8 cellular contexts compared by ENCODE assay signal in the genomic region with DNA sequence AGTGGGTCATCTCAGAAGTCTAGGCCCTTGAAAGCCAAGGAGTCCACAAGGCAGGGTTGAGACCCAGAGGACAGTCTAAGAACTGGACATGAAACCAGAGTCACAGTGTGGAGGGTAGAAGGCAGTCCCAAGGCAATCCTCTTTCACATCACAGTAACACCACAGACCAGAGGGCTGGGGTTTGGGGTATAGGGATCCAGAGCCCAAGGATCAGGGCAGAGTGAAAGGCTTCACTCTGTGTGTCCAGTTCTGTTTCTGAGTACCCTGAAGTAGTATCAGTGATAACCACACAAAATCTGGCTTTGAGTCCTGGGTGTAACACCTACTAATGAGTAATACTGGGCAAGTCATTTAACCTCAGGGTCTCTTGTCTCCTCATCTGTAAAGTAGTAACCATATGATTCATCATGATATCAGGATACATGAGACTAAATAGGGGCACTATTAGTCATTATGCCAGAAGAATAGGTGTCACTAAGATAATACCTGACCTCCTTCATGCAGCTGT.
A peak's percentile ranks its signal among the peaks of the same experiment; 100 is the strongest.
DNase-seq lines count a peak whose midpoint lies in the region; ATAC-seq and TF ChIP-seq lines count a peak whose summit lies in the region.

No MANE protein-coding gene starts in this region.

- intact Hi-C loops in mammary epithelial cell (cut with micrococcal nuclease), result no loop called here

- no peak overlapping the region for H3K23ac ChIP-seq in mesendoderm (ENCODE audit: low read length)

- H3K4me1 ChIP-seq in mammary epithelial cell (ENCODE audit: insufficient read depth, low read length) (peaks cover 9% of the 10 kb centered on the region), mesendoderm (ENCODE audit: control insufficient read depth, low read depth, low read length) (no peaks in the 10 kb centered on the region), SJCRH30 (no peaks in the 10 kb centered on the region)

- no peaks in the 10 kb centered on the region for H3K9me3 ChIP-seq in mammary epithelial cell (replicated peaks; ENCODE audit: insufficient read depth, low read length)
- no peaks in the 10 kb centered on the region for H3K9me3 ChIP-seq in SJCRH30 (replicated peaks)

- peak overlapping the region; percentile 73 for H2AFZ ChIP-seq in mammary epithelial cell (ENCODE audit: low read depth, low read length)

- H2BK15ac ChIP-seq in mesendoderm (replicated peaks; ENCODE audit: low read depth), result no peak overlapping the region

- peak; percentile 96 for ATAC-seq in GM19463 (IDR thresholded peaks at IDR 0.05; ENCODE audit: unreplicated experiment)
- ATAC-seq in HG03280 (IDR thresholded peaks at IDR 0.05; ENCODE audit: unreplicated experiment), result peak; percentile 89

- no peak overlapping the region for H3K56ac ChIP-seq in mesendoderm (ENCODE audit: low read length)

- in situ Hi-C loops in mammary epithelial cell (cut with MboI; ENCODE audit: low sequenced_read_pairs in 2 of 2), result no loop called here

- no peak overlapping the region for H4K5ac ChIP-seq in mesendoderm (ENCODE audit: low read length)

- no peak overlapping the region for H3K4ac ChIP-seq in mesendoderm (ENCODE audit: low read depth, low read length)

- CTCF ChIA-PET in mammary epithelial cell (lab: Charles Lee; ENCODE audit: low non-redundant PET), result no interaction called here

- H3K4me2 ChIP-seq in mammary epithelial cell (ENCODE audit: insufficient read depth, low read depth, low read length), result peak overlapping the region; percentile 60
- H3K4me2 ChIP-seq in mesendoderm (ENCODE audit: low read length), result no peak overlapping the region

- no peak overlapping the region for H2BK120ac ChIP-seq in mesendoderm (ENCODE audit: low read depth, low read length)

- BruUV-seq in mammary epithelial cell (replicated peaks; lab: Mats Ljungman, UMichigan), result no TSS peak

- H4K8ac ChIP-seq in mesendoderm (ENCODE audit: low read depth, low read length), result no peak overlapping the region

- DNase-seq in GM06990 (ENCODE audit: extremely low read depth, insufficient read length) (peak; percentile 75), mammary epithelial cell (peak; percentile 96), mesendoderm (no peak), activated gamma-delta T cell (lab: John Stamatoyannopoulos, UW) (no peak), DMS79 (lab: John Stamatoyannopoulos, UW) (no peak), SJCRH30 (no peak)

- H3K79me1 ChIP-seq in mesendoderm (ENCODE audit: low read length), result no peaks in the 10 kb centered on the region

- H3K4me3 ChIP-seq in GM06990 (replicated peaks; ENCODE audit: low read depth, low read length) (no peak overlapping the region), mammary epithelial cell (replicated peaks in 1 of 3; ENCODE audit: insufficient read depth in 1 of 3, low read depth in 2 of 3, low read length in 3 of 3) (no peak overlapping the region), mesendoderm (ENCODE audit: low read length) (no peak overlapping the region), SJCRH30 (no peak overlapping the region)

- H3K36me3 ChIP-seq in GM06990 (ENCODE audit: control insufficient read depth, insufficient read depth, low read length) (no peaks in the 10 kb centered on the region; the same call in 1 of the 2 replicates), mammary epithelial cell (ENCODE audit: insufficient read depth, low read length) (no peaks in the 10 kb centered on the region), mesendoderm (ENCODE audit: control insufficient read depth, insufficient read depth, low read length) (no peaks in the 10 kb centered on the region), SJCRH30 (no peaks in the 10 kb centered on the region)

- no peak overlapping the region for H2AK5ac ChIP-seq in mesendoderm (ENCODE audit: low read length)

- H3K27me3 ChIP-seq in GM06990 (replicated peaks; ENCODE audit: control insufficient read depth, insufficient read depth, low read length) (no peaks in the 10 kb centered on the region), mammary epithelial cell (ENCODE audit: insufficient read depth, low read length) (no peaks in the 10 kb centered on the region), mesendoderm (ENCODE audit: insufficient read depth, low read length, poor library complexity) (no peaks in the 10 kb centered on the region), SJCRH30 (no peaks in the 10 kb centered on the region)

- no peak for TF ChIP-seq CTCF in GM06990 (IDR thresholded peaks at IDR 0.05; ENCODE audit: insufficient read depth, low read length, poor library complexity, severe bottlenecking)
- TF ChIP-seq CTCF in mammary epithelial cell (conservative IDR thresholded peaks at IDR 0.05 in 1 of 2, IDR thresholded peaks at IDR 0.05 in 1 of 2; ENCODE audit: extremely low read depth in 1 of 2, insufficient read depth in 1 of 2, low read depth in 1 of 2, low read length in 2 of 2), result no peak

- H3K18ac ChIP-seq in mesendoderm (ENCODE audit: low read length), result no peak overlapping the region

- dilution Hi-C loops in mammary epithelial cell (cut with HindIII; ENCODE audit: low sequenced_read_pairs), result no loop called here

- H3K9ac ChIP-seq in mammary epithelial cell (ENCODE audit: insufficient read depth, low read length), result peak overlapping the region; percentile 34
- no peak overlapping the region for H3K9ac ChIP-seq in mesendoderm (ENCODE audit: low read length)

- no peak overlapping the region for H2BK5ac ChIP-seq in mesendoderm (ENCODE audit: low read length)

- H3K27ac ChIP-seq in mammary epithelial cell (ENCODE audit: insufficient read depth, low read depth, low read length) (peak overlapping the region; percentile 76), mesendoderm (ENCODE audit: low read depth, low read length) (no peak overlapping the region), SJCRH30 (no peak overlapping the region)

- no peaks in the 10 kb centered on the region for H4K20me1 ChIP-seq in mammary epithelial cell (ENCODE audit: insufficient read depth, low read length)

- H3K79me2 ChIP-seq in mammary epithelial cell (ENCODE audit: insufficient read depth, low read length) (no peaks in the 10 kb centered on the region), mesendoderm (ENCODE audit: control insufficient read depth, insufficient read depth, low read length) (no peaks in the 10 kb centered on the region)

Comparison
In these comparisons a context has a peak if more than half of its experiments do, and no peak if none do; other contexts are left out.
1. DNase-seq: peak in GM06990 (single experiment) and mammary epithelial cell (single experiment); none in mesendoderm (single experiment), activated gamma-delta T cell (single experiment), DMS79 (single experiment) and SJCRH30 (0 of 2).